Comparison of ENCODE assay signal across 19 cellular contexts in the genomic region with DNA sequence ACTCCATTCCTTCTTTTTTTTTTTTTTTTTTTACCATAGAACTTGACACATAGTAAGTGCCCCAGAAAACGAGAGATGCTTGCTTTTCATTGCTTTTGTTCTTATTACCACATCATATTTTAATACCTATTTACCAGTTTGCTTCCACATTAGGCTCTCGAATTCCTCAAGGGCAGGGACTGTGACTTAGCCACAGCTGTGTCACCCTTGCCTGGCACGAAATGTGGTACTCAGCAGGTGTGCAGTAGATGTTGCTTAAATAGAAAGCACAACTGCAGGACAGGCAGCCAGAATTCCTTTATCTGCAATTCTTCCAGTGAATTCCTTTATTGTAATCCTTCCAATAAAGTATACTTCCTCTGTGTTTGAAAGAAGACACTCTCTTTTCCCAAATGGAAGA.
A peak's percentile ranks its signal among the peaks of the same experiment; 100 is the strongest.
DNase-seq lines count a peak whose midpoint lies in the region; ATAC-seq and TF ChIP-seq lines count a peak whose summit lies in the region.
"Had no signal": no experiment of that assay in that cellular context is flagged by ENCODE, and none has a peak within 500 bp of the region (broad histone marks: within the 10 kb centered on the region; RNA-seq: fewer than 3 reads in every experiment).

No MANE protein-coding gene starts in this region.

- TF ChIP-seq CTCF in WERI-Rb-1 (IDR thresholded peaks at IDR 0.05; ENCODE audit: low read depth, low read length) (no peak), MCF 10A (IDR thresholded peaks at IDR 0.05; ENCODE audit: unreplicated experiment) (no peak)

- no peak overlapping the region for H3K4me2 ChIP-seq in neuronal stem cell (ENCODE audit: insufficient read depth, low read length, poor library complexity, severe bottlenecking)
- H3K4me2 ChIP-seq: A549 had no signal

- CTCF ChIA-PET in MCF 10A (lab: Yijun Ruan, JAX): no interaction called here

- BruUV-seq in MCF 10A (replicated peaks; lab: Mats Ljungman, UMichigan): no TSS peak

- DNase-seq in DMS79 treated with DMSO at 0.1 percent for 48 hours (lab: John Stamatoyannopoulos, UW) (peak; percentile 10), DMS79 (lab: John Stamatoyannopoulos, UW) (no peak), kidney tubule cell (ENCODE audit: low spot score) (peak; percentile 72), neuronal stem cell (ENCODE audit: low spot score) (no peak), WERI-Rb-1 (no peak), MCF 10A (ENCODE audit: unreplicated experiment) (no peak)
- DNase-seq: AML-193; C1 segment of cervical spinal cord; CD4-positive, CD25-positive, alpha-beta regulatory T cell; CD8-positive, alpha-beta memory T cell; COR-L47; GF-D8; HCEC 1CT; IMR-90 had no signal

- no peaks in the 10 kb centered on the region for H3K4me1 Mint-ChIP-seq in MCF 10A (ENCODE audit: insufficient read depth, unreplicated experiment)
- H3K4me1 Mint-ChIP-seq: CD4-positive, CD25-positive, alpha-beta regulatory T cell; CD8-positive, alpha-beta memory T cell had no signal

- H2BK120ac ChIP-seq in neuronal stem cell (ENCODE audit: low read depth, low read length): no peak overlapping the region

- peak overlapping the region; percentile 51 for H2BK12ac ChIP-seq in neuronal stem cell (ENCODE audit: low read length)

- intact Hi-C loops in MCF 10A (cut with micrococcal nuclease): no loop called here

- H4K8ac ChIP-seq in neuronal stem cell (ENCODE audit: low read depth, low read length): no peak overlapping the region

- no peak overlapping the region for H3K4me3 ChIP-seq in neuronal stem cell (ENCODE audit: low read length in 2 of 2)
- no peak overlapping the region for H3K4me3 ChIP-seq in WERI-Rb-1 (ENCODE audit: low read depth, low read length)
- H3K4me3 ChIP-seq: A549, K562 had no signal

- no CpG with 5 or more reads among the region's 3 CpGs for WGBS in neuronal stem cell (ENCODE audit: extremely low coverage in 2 of 2, insufficient read length in 2 of 2, insufficient replicate concordance in 1 of 2), 2 donors

- H3K4ac ChIP-seq in neuronal stem cell (ENCODE audit: low read length): no peak overlapping the region

- no peaks in the 10 kb centered on the region for H3K36me3 Mint-ChIP-seq in MCF 10A (ENCODE audit: insufficient read depth, unreplicated experiment)
- H3K36me3 Mint-ChIP-seq: CD4-positive, CD25-positive, alpha-beta regulatory T cell; CD8-positive, alpha-beta memory T cell had no signal

- H3K18ac ChIP-seq in neuronal stem cell (ENCODE audit: low read length): no peak overlapping the region

- H2BK15ac ChIP-seq in neuronal stem cell (ENCODE audit: low read length): no peak overlapping the region

- H3K4me3 Mint-ChIP-seq in MCF 10A (ENCODE audit: unreplicated experiment): no peak overlapping the region
- H3K4me3 Mint-ChIP-seq: CD4-positive, CD25-positive, alpha-beta regulatory T cell; CD8-positive, alpha-beta memory T cell had no signal

- no peaks in the 10 kb centered on the region for H3K27me3 Mint-ChIP-seq in MCF 10A (ENCODE audit: insufficient read depth, unreplicated experiment)
- H3K27me3 Mint-ChIP-seq: CD4-positive, CD25-positive, alpha-beta regulatory T cell had no signal

- no peak overlapping the region for H3K27ac Mint-ChIP-seq in MCF 10A (ENCODE audit: low read depth, unreplicated experiment)
- H3K27ac Mint-ChIP-seq: CD4-positive, CD25-positive, alpha-beta regulatory T cell; CD8-positive, alpha-beta memory T cell had no signal

- H3K23ac ChIP-seq in neuronal stem cell (ENCODE audit: low read depth, low read length, poor library complexity): no peak overlapping the region

- H3K9me3 ChIP-seq in neuronal stem cell (replicated peaks in 1 of 2; ENCODE audit: control insufficient read depth in 2 of 2, insufficient read depth in 1 of 2, low read depth in 1 of 2, low read length in 2 of 2) (no peaks in the 10 kb centered on the region), WERI-Rb-1 (ENCODE audit: severe bottlenecking) (no peaks in the 10 kb centered on the region)
- H3K9me3 ChIP-seq: A549 had no signal

- no peak overlapping the region for H4K91ac ChIP-seq in neuronal stem cell (ENCODE audit: low read depth, low read length, poor library complexity)

- no peak overlapping the region for H2BK5ac ChIP-seq in neuronal stem cell (ENCODE audit: low read length)

- POLR2A ChIA-PET in MCF 10A (lab: Yijun Ruan, JAX): no interaction called here

- no peak overlapping the region for H2AK5ac ChIP-seq in neuronal stem cell (ENCODE audit: low read depth, low read length)

- H3K4me1 ChIP-seq in neuronal stem cell (ENCODE audit: control insufficient read depth in 2 of 2, insufficient read depth in 1 of 2, low read depth in 1 of 2, low read length in 2 of 2): peaks cover 0 to 1% of the 10 kb centered on the region in 2 donors
- H3K4me1 ChIP-seq: A549 had no signal

- H3K14ac ChIP-seq in neuronal stem cell (ENCODE audit: low read length): no peak overlapping the region

- no peaks in the 10 kb centered on the region for H3K36me3 ChIP-seq in neuronal stem cell (replicated peaks in 1 of 2; ENCODE audit: control insufficient read depth in 2 of 2, insufficient read depth in 2 of 2, low read length in 2 of 2)
- H3K36me3 ChIP-seq in WERI-Rb-1: no peaks in the 10 kb centered on the region

- H3K9ac ChIP-seq in neuronal stem cell (ENCODE audit: low read depth, low read length, poor library complexity): no peak overlapping the region

- peaks cover 7% of the 10 kb centered on the region for H3K9me3 Mint-ChIP-seq in MCF 10A (ENCODE audit: unreplicated experiment)

- no peak for ATAC-seq in HG03439 (IDR thresholded peaks at IDR 0.05; ENCODE audit: unreplicated experiment)
- ATAC-seq in GM18519 (IDR thresholded peaks at IDR 0.05; ENCODE audit: low FRiP score, unreplicated experiment): no peak
- ATAC-seq: A549, K562 had no signal

- H3K79me1 ChIP-seq in neuronal stem cell (ENCODE audit: low read depth, low read length): no peaks in the 10 kb centered on the region

- H3K27me3 ChIP-seq in neuronal stem cell (ENCODE audit: control insufficient read depth in 3 of 3, insufficient read depth in 3 of 3, low read depth in 1 of 3, low read length in 3 of 3) (no peaks in the 10 kb centered on the region), WERI-Rb-1 (ENCODE audit: insufficient read depth, low read depth, severe bottlenecking) (no peaks in the 10 kb centered on the region)

- no peak overlapping the region for H2AFZ ChIP-seq in neuronal stem cell (ENCODE audit: low read length)

- H3K27ac ChIP-seq in neuronal stem cell (replicated peaks; ENCODE audit: low read length): no peak overlapping the region
- no peak overlapping the region for H3K27ac ChIP-seq in WERI-Rb-1
- H3K27ac ChIP-seq: 22Rv1, A549 had no signal

Comparison
In these comparisons a context has a peak if more than half of its experiments do, and no peak if none do; other contexts are left out.
1. DNase-seq: peak in DMS79 treated with DMSO at 0.1 percent for 48 hours (single experiment) and kidney tubule cell (single experiment); none in DMS79 (single experiment), neuronal stem cell (single experiment), WERI-Rb-1 (single experiment) and MCF 10A (single experiment).